Comparison of ENCODE assay signal across 20 cellular contexts in genomic region chr16:49442805-49443204, GRCh38.
A peak's percentile ranks its signal among the peaks of the same experiment; 100 is the strongest.
DNase-seq lines count a peak whose midpoint lies in the region; ATAC-seq and TF ChIP-seq lines count a peak whose summit lies in the region.
"Had no signal": no experiment of that assay in that cellular context is flagged by ENCODE, and none has a peak within 500 bp of the region (broad histone marks: within the 10 kb centered on the region; RNA-seq: fewer than 3 reads in every experiment).

No MANE protein-coding gene starts in this region.

- no peaks in the 10 kb centered on the region for H3K27me3 ChIP-seq in CD8-positive, alpha-beta memory T cell (ENCODE audit: insufficient read depth, low read length, poor library complexity, severe bottlenecking)
- no peaks in the 10 kb centered on the region for H3K27me3 ChIP-seq in endodermal cell (ENCODE audit: control insufficient read depth, insufficient read depth, low read length, poor library complexity, severe bottlenecking)
- H3K27me3 ChIP-seq: colonic mucosa had no signal

- no peaks in the 10 kb centered on the region for H3K36me3 ChIP-seq in CD8-positive, alpha-beta memory T cell (ENCODE audit: insufficient read depth, low read length)
- no peaks in the 10 kb centered on the region for H3K36me3 ChIP-seq in endodermal cell (ENCODE audit: control insufficient read depth, insufficient read depth, low read length)
- H3K36me3 ChIP-seq: colonic mucosa had no signal

- no peak overlapping the region for H3K9ac ChIP-seq in endodermal cell (ENCODE audit: extremely low read depth, low read length, poor library complexity, severe bottlenecking)

- TF ChIP-seq CTCF in endodermal cell (conservative IDR thresholded peaks at IDR 0.05): no peak
- no peak for TF ChIP-seq CTCF in omental fat pad (IDR thresholded peaks at IDR 0.05)

- peak; percentile 14 for DNase-seq in DMS 273 (lab: John Stamatoyannopoulos, UW; ENCODE audit: unreplicated experiment)
- DNase-seq in DMS 273 treated with DMSO at 0.1 percent for 48 hours (lab: John Stamatoyannopoulos, UW): no peak
- no peak for DNase-seq in CD8-positive, alpha-beta memory T cell
- peak; percentile 38 for DNase-seq in NCI-H1417 treated with DMSO at 0.1 percent for 48 hours (lab: John Stamatoyannopoulos, UW)
- peak; percentile 65 for DNase-seq in endodermal cell
- DNase-seq in AG20443 (ENCODE audit: low spot score): no peak
- DNase-seq in 8988T: no peak
- no peak for DNase-seq in omental fat pad (ENCODE audit: low spot score)
- DNase-seq: activated CD4-positive, alpha-beta T cell treated with anti-CD3 and anti-CD28 coated beads, Interleukin-2, amount 50 U/mL, for 48 hours; colonic mucosa; mammary epithelial cell; MM.1S; NCI-H2081 treated with DMSO at 0.1 percent for 48 hours; NCI-H524; SHP77 treated with DMSO at 0.1 percent for 48 hours; stimulated activated CD4-positive, alpha-beta T cell treated with anti-CD3 and anti-CD28 coated beads, Interleukin-1b, Interleukin-23, amount 100 ng/mL, for 48 hours; stimulated activated naive CD4-positive, alpha-beta T cell treated with Interleukin-2 at 50 U/mL for 16 hours had no signal

- peak overlapping the region; percentile 73 to 95 (median 88) for H3K27ac Mint-ChIP-seq in CD8-positive, alpha-beta memory T cell
- no peak overlapping the region for H3K27ac Mint-ChIP-seq in endodermal cell

- no peaks in the 10 kb centered on the region for H3K9me3 ChIP-seq in CD8-positive, alpha-beta memory T cell (ENCODE audit: low read length)
- H3K9me3 ChIP-seq in endodermal cell (ENCODE audit: control insufficient read depth, low read length): no peaks in the 10 kb centered on the region
- H3K9me3 ChIP-seq: colonic mucosa had no signal

- no peaks in the 10 kb centered on the region for H3K27me3 Mint-ChIP-seq in CD8-positive, alpha-beta memory T cell
- no peaks in the 10 kb centered on the region for H3K27me3 Mint-ChIP-seq in endodermal cell (ENCODE audit: insufficient read depth)

- ATAC-seq in omental fat pad (ENCODE audit: low FRiP score): no peak

- no peak overlapping the region for H3K27ac ChIP-seq in CD8-positive, alpha-beta memory T cell (ENCODE audit: low read depth, low read length)
- no peak overlapping the region for H3K27ac ChIP-seq in endodermal cell (ENCODE audit: low read depth, low read length)
- H3K27ac ChIP-seq: 22Rv1, colonic mucosa, VCaP had no signal

- no peaks in the 10 kb centered on the region for H3K36me3 Mint-ChIP-seq in CD8-positive, alpha-beta memory T cell
- no peaks in the 10 kb centered on the region for H3K36me3 Mint-ChIP-seq in endodermal cell (ENCODE audit: low read depth)
- H3K36me3 Mint-ChIP-seq: brain had no signal

- H3K4me3 Mint-ChIP-seq in CD8-positive, alpha-beta memory T cell: peak overlapping the region in 1 of 7 donors; percentile 51
- H3K4me3 Mint-ChIP-seq in endodermal cell: no peak overlapping the region

- 53% methylated on average over 5 of the region's 5 CpGs; no CpG with 5 or more reads in 1 of the 2 experiments for WGBS in endodermal cell (ENCODE audit: insufficient coverage in 1 of 2, insufficient read length in 1 of 2), 2 experiments

- CTCF ChIA-PET in CD8-positive, alpha-beta memory T cell (lab: Charles Lee): interaction anchor here (1.4 kb wide), 1 partner anchor 25 kb away, joined by 3 read pairs; no protein-coding TSS in a partner anchor

- H3K9me3 Mint-ChIP-seq in CD8-positive, alpha-beta memory T cell: no peaks in the 10 kb centered on the region
- H3K9me3 Mint-ChIP-seq in endodermal cell: no peaks in the 10 kb centered on the region
- H3K9me3 Mint-ChIP-seq: brain had no signal

- POLR2A ChIA-PET in CD8-positive, alpha-beta memory T cell (lab: Charles Lee): no interaction called here

- H3K4me3 ChIP-seq in CD8-positive, alpha-beta memory T cell (ENCODE audit: low read length): no peak overlapping the region
- H3K4me3 ChIP-seq in endodermal cell (ENCODE audit: low read length): no peak overlapping the region
- H3K4me3 ChIP-seq: colonic mucosa had no signal

- H3K4me1 Mint-ChIP-seq in CD8-positive, alpha-beta memory T cell: peaks cover 24 to 28% (median 28%) of the 10 kb centered on the region in 3 donors
- H3K4me1 Mint-ChIP-seq in endodermal cell: peaks cover 12% of the 10 kb centered on the region

- peaks cover 23% of the 10 kb centered on the region for H3K4me1 ChIP-seq in CD8-positive, alpha-beta memory T cell (ENCODE audit: insufficient read depth, low read length)
- H3K4me1 ChIP-seq in endodermal cell (ENCODE audit: control insufficient read depth, insufficient read depth, low read length): peaks cover 5% of the 10 kb centered on the region
- H3K4me1 ChIP-seq: colonic mucosa had no signal

Comparison
In these comparisons a context has a peak if more than half of its experiments do, and no peak if none do; other contexts are left out.
1. DNase-seq: peak in DMS 273 (single experiment), NCI-H1417 treated with DMSO at 0.1 percent for 48 hours (single experiment) and endodermal cell (single experiment); none in DMS 273 treated with DMSO at 0.1 percent for 48 hours (single experiment), CD8-positive, alpha-beta memory T cell (0 of 5), AG20443 (single experiment), 8988T (single experiment) and omental fat pad (single experiment).